Comparison of ENCODE assay signal across 18 cellular contexts in the genomic region with DNA sequence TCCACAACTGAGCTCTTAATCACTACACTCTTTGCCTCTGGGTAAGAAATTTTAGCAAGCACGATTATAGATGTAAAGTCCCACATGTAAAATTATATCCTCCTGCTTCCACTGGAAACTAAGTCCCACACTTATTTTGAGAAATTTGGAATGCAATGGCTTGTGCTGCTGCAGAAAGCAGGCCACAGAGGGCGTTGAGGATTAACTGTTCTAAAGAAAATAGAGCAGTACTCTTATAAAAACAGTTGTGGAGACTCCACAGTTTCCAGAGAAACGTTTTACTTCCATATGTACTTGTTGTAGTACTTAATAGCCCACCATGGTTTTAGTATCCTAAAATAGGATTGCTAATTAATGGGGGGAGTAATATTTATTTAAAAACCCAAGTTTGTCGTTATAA. TPM values are rescaled to one million over a fixed set of nuclear protein-coding genes. Genes with fewer than 3 reads are reported as not detected.
DNase-seq lines count a peak whose midpoint lies in the region; ATAC-seq and TF ChIP-seq lines count a peak whose summit lies in the region.
"Had no signal": no experiment of that assay in that cellular context is flagged by ENCODE, and none has a peak within 500 bp of the region (broad histone marks: within the 10 kb centered on the region; RNA-seq: fewer than 3 reads in every experiment).

No MANE protein-coding gene starts in this region.

- H3K4me3 ChIP-seq in SK-N-SH (ENCODE audit: low read depth in 2 of 2, low read length in 1 of 2) (no peak overlapping the region), hepatocyte (no peak overlapping the region), smooth muscle cell (no peak overlapping the region), aorta (ENCODE audit: low read length in 2 of 2) (no peak overlapping the region)
- H3K4me3 ChIP-seq: SK-N-MC, upper lobe of left lung had no signal

- no peak overlapping the region for H3K27ac ChIP-seq in SK-N-SH (ENCODE audit: low read depth in 2 of 2, low read length in 1 of 2)
- H3K27ac ChIP-seq in hepatocyte, result no peak overlapping the region
- H3K27ac ChIP-seq in smooth muscle cell (ENCODE audit: low read depth), result no peak overlapping the region
- H3K27ac ChIP-seq in aorta (ENCODE audit: low read depth in 1 of 2, low read length in 2 of 2), result no peak overlapping the region
- H3K27ac ChIP-seq: epithelial cell of prostate, SK-N-MC, upper lobe of left lung had no signal

- H3K4me2 ChIP-seq in SK-N-SH (no peak overlapping the region), hepatocyte (no peak overlapping the region), smooth muscle cell (no peak overlapping the region)

- 0 out of 2 replicates have a peak overlapping the region, but pooled peaks have one; percentile 95 for H2AFZ ChIP-seq in SK-N-SH (ENCODE audit: low read depth)
- H2AFZ ChIP-seq in hepatocyte, result no peak overlapping the region
- peak overlapping the region; percentile 47 for H2AFZ ChIP-seq in smooth muscle cell (ENCODE audit: low read depth)

- H3F3A ChIP-seq in SK-N-SH (replicated peaks; ENCODE audit: insufficient read depth) (peaks cover 8% of the 10 kb centered on the region), smooth muscle cell (ENCODE audit: low read depth) (no peaks in the 10 kb centered on the region)

- no peak for TF ChIP-seq EP300 in SK-N-SH (IDR thresholded peaks at IDR 0.05; ENCODE audit: borderline replicate concordance in 1 of 2, low read depth in 1 of 2, low read length in 1 of 2)

- no peaks in the 10 kb centered on the region for H3K27me3 ChIP-seq in SK-N-SH (ENCODE audit: insufficient read depth)
- no peaks in the 10 kb centered on the region for H3K27me3 ChIP-seq in hepatocyte
- H3K27me3 ChIP-seq in smooth muscle cell (ENCODE audit: low read depth), result no peaks in the 10 kb centered on the region
- H3K27me3 ChIP-seq in aorta (ENCODE audit: control insufficient read depth in 1 of 2, insufficient read depth in 2 of 2, low read length in 1 of 2), result no peaks in the 10 kb centered on the region
- H3K27me3 ChIP-seq: upper lobe of left lung had no signal

- H3K4me1 ChIP-seq in SK-N-SH (ENCODE audit: control insufficient read depth in 1 of 2, insufficient read depth in 2 of 2, low read depth in 1 of 2, low read length in 1 of 2) (peaks cover 0 to 13% of the 10 kb centered on the region in 2 experiments; a peak in 2 of 4 replicates), hepatocyte (ENCODE audit: insufficient read depth) (peaks cover 12% of the 10 kb centered on the region), smooth muscle cell (ENCODE audit: low read depth) (peaks cover 15% of the 10 kb centered on the region), aorta (ENCODE audit: control insufficient read depth in 1 of 2, insufficient read depth in 2 of 2, low read length in 2 of 2) (peaks cover 0 to 1% of the 10 kb centered on the region in 2 donors)

- CTCF ChIA-PET in SK-N-SH (lab: Yijun Ruan, JAX), result no interaction called here

- no peaks in the 10 kb centered on the region for H3K9me3 ChIP-seq in SK-N-SH
- no peaks in the 10 kb centered on the region for H3K9me3 ChIP-seq in hepatocyte (ENCODE audit: low read depth)
- H3K9me3 ChIP-seq in smooth muscle cell (replicated peaks; ENCODE audit: low read depth), result no peaks in the 10 kb centered on the region
- no peaks in the 10 kb centered on the region for H3K9me3 ChIP-seq in aorta (ENCODE audit: control insufficient read depth, low read length)
- H3K9me3 ChIP-seq: upper lobe of left lung had no signal

- TF ChIP-seq CTCF in SK-N-SH (IDR thresholded peaks at IDR 0.05), result no peak
- no peak for TF ChIP-seq CTCF in hepatocyte (IDR thresholded peaks at IDR 0.05; ENCODE audit: poor library complexity)
- TF ChIP-seq CTCF in smooth muscle cell (IDR thresholded peaks at IDR 0.05; ENCODE audit: borderline replicate concordance, insufficient read depth, poor library complexity, severe bottlenecking), result no peak

- no peak overlapping the region for H3K9ac ChIP-seq in SK-N-SH
- no peak overlapping the region for H3K9ac ChIP-seq in smooth muscle cell (ENCODE audit: low read depth)

- TF ChIP-seq RAD21 in SK-N-SH (IDR thresholded peaks at IDR 0.05; ENCODE audit: low read length), result no peak

- H4K20me1 ChIP-seq in SK-N-SH (ENCODE audit: insufficient read depth) (no peaks in the 10 kb centered on the region), hepatocyte (ENCODE audit: insufficient read depth, poor library complexity, severe bottlenecking) (no peaks in the 10 kb centered on the region), smooth muscle cell (ENCODE audit: low read depth) (no peaks in the 10 kb centered on the region)

- no peak for DNase-seq in SK-N-SH
- DNase-seq in RPMI7951 (ENCODE audit: low read depth), result peak; percentile 7
- peak; percentile 15 for DNase-seq in hepatocyte (ENCODE audit: low spot score)
- DNase-seq in smooth muscle cell (lab: John Stamatoyannopoulos, UW; ENCODE audit: unreplicated experiment), result no peak
- no peak for DNase-seq in dermis blood vessel endothelial cell
- no peak for DNase-seq in aorta
- no peak for DNase-seq in activated CD4-positive, CD25-positive, alpha-beta regulatory T cell (lab: John Stamatoyannopoulos, UW)
- DNase-seq: activated naive CD4-positive, alpha-beta T cell treated with anti-CD3 and anti-CD28 coated beads, Interleukin-2, amount 50 U/mL, for 16 hours; cerebellar nuclear complex; kidney glomerular epithelial cell; NCI-H1105; stimulated activated CD4-positive, alpha-beta T cell treated with anti-CD3 and anti-CD28 coated beads, Interleukin-4, amount 100 ng/mL, for 1 hour; upper lobe of left lung had no signal

- ATAC-seq in SK-N-SH treated with all-trans-retinoic acid at 6 μM for 48 hours (no peak), aorta (ENCODE audit: low FRiP score) (no peak)

- WGBS in SK-N-SH (ENCODE audit: low lambda C conversion rate), result 72% methylated on average over 4 of the region's 4 CpGs
- WGBS in hepatocyte (ENCODE audit: low lambda C conversion rate, missing lambda C conversion rate), result 54% methylated on average over 4 of the region's 4 CpGs
- WGBS in smooth muscle cell (ENCODE audit: low lambda C conversion rate), result 62% methylated on average over 4 of the region's 4 CpGs
- WGBS in aorta, 2 donors, result 11 to 16% methylated on average over 4 of the region's 4 CpGs

- peaks cover 8 to 14% of the 10 kb centered on the region in 2 experiments for H3K36me3 ChIP-seq in SK-N-SH (replicated peaks in 1 of 2; ENCODE audit: control insufficient read depth in 1 of 2, insufficient read depth in 2 of 2, low read length in 1 of 2)
- no peaks in the 10 kb centered on the region for H3K36me3 ChIP-seq in hepatocyte (replicated peaks; ENCODE audit: insufficient read depth, low read depth)
- H3K36me3 ChIP-seq in smooth muscle cell (ENCODE audit: low read depth), result no peaks in the 10 kb centered on the region
- H3K36me3 ChIP-seq in aorta (ENCODE audit: control insufficient read depth in 1 of 2, insufficient read depth in 2 of 2, low read length in 1 of 2), result no peaks in the 10 kb centered on the region

- intact Hi-C loops in aorta (cut with DNase I), result loop anchor here in 1 of 2 donors (5.0 kb wide), 1 partner anchor 155 kb away; a partner anchor contains a TSS

- POLR2A ChIA-PET in SK-N-SH (lab: Yijun Ruan, JAX), result no interaction called here

- H3K9me2 ChIP-seq in SK-N-SH (no peaks in the 10 kb centered on the region), hepatocyte (replicated peaks; ENCODE audit: insufficient read depth) (no peaks in the 10 kb centered on the region)

- peaks cover 33% of the 10 kb centered on the region for H3K79me2 ChIP-seq in SK-N-SH (ENCODE audit: insufficient read depth)
- H3K79me2 ChIP-seq in hepatocyte, result peaks cover 31% of the 10 kb centered on the region
- H3K79me2 ChIP-seq in smooth muscle cell (ENCODE audit: low read depth), result peaks cover 24% of the 10 kb centered on the region

TF ChIP-seq in SK-N-SH, 30 proteins besides CTCF, POLR2A, EP300 and RAD21 (continues in another document):
- no peak for TF ChIP-seq RCOR1 (IDR thresholded peaks at IDR 0.05; ENCODE audit: low read length)

TF ChIP-seq in SK-N-SH treated with all-trans-retinoic acid at 6 μM for 48 hours, 23 proteins besides CTCF, POLR2A, EP300 and RAD21 (continues in another document):
- TF ChIP-seq ZNF565 (CRISPR knock-in tag; conservative IDR thresholded peaks at IDR 0.05; ENCODE audit: low read depth) (no peak), RARB (CRISPR knock-in tag; IDR thresholded peaks at IDR 0.05) (no peak), OSR1 (CRISPR knock-in tag; IDR thresholded peaks at IDR 0.05) (no peak), ISL1 (CRISPR knock-in tag; IDR thresholded peaks at IDR 0.05) (no peak)

RNA-seq across cellular contexts. Expression of a gene that starts 1.7 kb away (rescaled TPM):
- polyA plus RNA-seq in SK-N-SH (2012; rRNA removed) (2.2 and 2.8 TPM in 2 replicates), hepatocyte (11.2 and 12.2 TPM in 2 replicates), smooth muscle cell (7.5 and 11.2 TPM in 2 replicates), aorta (10 to 100 TPM in 1 of 2 donors, 1 to 10 TPM in 1; 3.0 to 10.3 TPM)
- 2.8 and 4.1 TPM in 2 replicates for polyA plus RNA-seq in SK-N-SH (2012; cell fraction: cytosol; rRNA removed)
- polyA plus RNA-seq in SK-N-SH (2012; cell fraction: nucleus; rRNA removed), result 3.4 and 6.6 TPM in 2 replicates
- total RNA-seq in RPMI7951 (2014; rRNA removed; shearing (Covaris generic)), result 15.0 and 17.5 TPM in 2 replicates
- total RNA-seq in hepatocyte (19.7 and 20.8 TPM in 2 replicates), smooth muscle cell (22.3 and 25.1 TPM in 2 replicates), dermis blood vessel endothelial cell (18.2 and 19.7 TPM in 2 replicates), aorta (10 to 100 TPM; 21.7 to 41.6 TPM)

RNA-seq across cellular contexts. Expression of a gene that starts 11.6 kb away (rescaled TPM):
- not detected in 2 replicates for polyA plus RNA-seq in SK-N-SH (2012; rRNA removed)
- polyA plus RNA-seq in SK-N-SH (2012; cell fraction: cytosol; rRNA removed), result not detected in 2 replicates
- not detected in 2 replicates for polyA plus RNA-seq in SK-N-SH (2012; cell fraction: nucleus; rRNA removed)
- not detected in 2 replicates for total RNA-seq in RPMI7951 (2014; rRNA removed; shearing (Covaris generic))
- not detected in 2 replicates for total RNA-seq in hepatocyte
- not detected in 2 replicates for polyA plus RNA-seq in hepatocyte
- total RNA-seq in smooth muscle cell, result not detected in 2 replicates
- not detected in 2 replicates for polyA plus RNA-seq in smooth muscle cell
- not detected in 2 replicates for total RNA-seq in dermis blood vessel endothelial cell
- under 1 TPM; 0.33 to 0.88 TPM for total RNA-seq in aorta
- not detected for polyA plus RNA-seq in aorta
- total RNA-seq: A172, H4 had no signal

Comparison
In these comparisons a context has a peak if more than half of its experiments do, and no peak if none do; other contexts are left out.
1. DNase-seq: peak in RPMI7951 (single experiment) and hepatocyte (single experiment); none in SK-N-SH (single experiment), smooth muscle cell (single experiment), dermis blood vessel endothelial cell (single experiment), aorta (0 of 2) and activated CD4-positive, CD25-positive, alpha-beta regulatory T cell (0 of 4).